Comparison of ENCODE assay signal across 8 cellular contexts in the genomic region with DNA sequence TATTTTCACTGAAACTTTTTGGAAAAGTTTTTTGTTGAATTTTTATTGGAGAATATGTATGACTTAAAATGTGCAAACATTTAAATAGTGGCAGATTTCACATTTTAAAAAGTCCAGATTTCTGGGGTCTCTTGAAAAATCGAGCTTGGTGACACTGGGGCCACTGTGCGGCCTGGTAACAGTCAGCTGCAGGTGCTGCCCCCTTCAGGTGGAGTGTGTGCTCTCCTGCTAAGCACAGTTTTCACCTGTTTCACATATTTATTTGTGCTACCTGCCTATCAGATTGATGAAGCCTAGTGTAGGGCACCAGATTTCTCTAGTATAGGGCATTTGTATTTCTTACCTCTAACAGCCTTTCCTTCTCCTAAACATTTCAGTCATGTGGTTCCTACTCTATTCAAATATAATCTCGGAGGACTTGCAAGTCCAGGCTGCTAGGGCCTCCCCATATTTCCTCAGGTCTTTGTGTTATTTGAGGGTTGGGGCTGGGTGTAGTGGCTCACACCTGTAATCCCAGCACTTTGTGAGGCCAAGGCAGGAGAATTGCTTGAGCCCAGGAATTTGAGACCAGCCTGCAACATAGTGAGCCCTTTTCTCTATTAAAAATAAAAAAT.
A peak's percentile ranks its signal among the peaks of the same experiment; 100 is the strongest.
DNase-seq lines count a peak whose midpoint lies in the region; ATAC-seq and TF ChIP-seq lines count a peak whose summit lies in the region.

No MANE protein-coding gene starts in this region.

- H3K4me3 ChIP-seq in Peyer's patch (no peak overlapping the region), foreskin fibroblast (ENCODE audit: low read depth in 1 of 2, low read length in 2 of 2) (no peak overlapping the region)
- no peak overlapping the region for H3K4me3 ChIP-seq in naive thymus-derived CD4-positive, alpha-beta T cell (ENCODE audit: low read length)

- H3K36me3 Mint-ChIP-seq in activated CD4-positive, alpha-beta T cell treated with anti-CD3 and anti-CD28 coated beads for 36 hours (ENCODE audit: low read depth), result no peaks in the 10 kb centered on the region
- no peaks in the 10 kb centered on the region for H3K36me3 Mint-ChIP-seq in activated CD4-positive, alpha-beta T cell treated with anti-CD3 and anti-CD28 coated beads, Interleukin-2, amount 10 ng/mL, durations not matched to agents 24 days and 14 days (ENCODE audit: low read depth)
- peaks cover 0 to 1% (median 0%) of the 10 kb centered on the region in 5 donors for H3K36me3 Mint-ChIP-seq in naive thymus-derived CD4-positive, alpha-beta T cell

- CTCF ChIA-PET in activated CD4-positive, alpha-beta T cell treated with anti-CD3 and anti-CD28 coated beads for 36 hours (lab: Charles Lee), result interaction anchor here (0.5 to 2.4 kb wide), 14 partner anchors 10 to 397 kb away, joined by 3 to 7 read pairs (median 3); no protein-coding TSS in a partner anchor
- CTCF ChIA-PET in naive thymus-derived CD4-positive, alpha-beta T cell (lab: Charles Lee), result no interaction called here

- no peak overlapping the region for H3K4me3 Mint-ChIP-seq in activated CD4-positive, alpha-beta T cell treated with anti-CD3 and anti-CD28 coated beads for 36 hours
- no peak overlapping the region for H3K4me3 Mint-ChIP-seq in activated CD4-positive, alpha-beta T cell treated with anti-CD3 and anti-CD28 coated beads, Interleukin-2, amount 10 ng/mL, durations not matched to agents 24 days and 14 days
- no peak overlapping the region for H3K4me3 Mint-ChIP-seq in naive thymus-derived CD4-positive, alpha-beta T cell

- intact Hi-C loops in activated CD4-positive, alpha-beta T cell treated with anti-CD3 and anti-CD28 coated beads for 36 hours (cut with DNase I, micrococcal nuclease), result no loop called here
- intact Hi-C loops in activated CD4-positive, alpha-beta T cell treated with anti-CD3 and anti-CD28 coated beads, Interleukin-2, amount 10 ng/mL, durations not matched to agents 24 days and 14 days (cut with micrococcal nuclease), result no loop called here
- intact Hi-C loops in naive thymus-derived CD4-positive, alpha-beta T cell (cut with micrococcal nuclease), result no loop called here

- no peaks in the 10 kb centered on the region for H3K9me3 ChIP-seq in Peyer's patch
- no peaks in the 10 kb centered on the region for H3K9me3 ChIP-seq in naive thymus-derived CD4-positive, alpha-beta T cell (ENCODE audit: control insufficient read depth in 2 of 3, low read length in 3 of 3)

- peak; percentile 78 for ATAC-seq in activated CD4-positive, alpha-beta T cell treated with anti-CD3 and anti-CD28 coated beads for 36 hours
- ATAC-seq in naive thymus-derived CD4-positive, alpha-beta T cell, result no peak

- no peaks in the 10 kb centered on the region for H3K36me3 ChIP-seq in Peyer's patch
- H3K36me3 ChIP-seq in naive thymus-derived CD4-positive, alpha-beta T cell (ENCODE audit: control insufficient read depth in 2 of 3, insufficient read depth in 3 of 3, low read length in 3 of 3), result no peaks in the 10 kb centered on the region

- POLR2A ChIA-PET in activated CD4-positive, alpha-beta T cell treated with anti-CD3 and anti-CD28 coated beads for 36 hours (lab: Charles Lee), result no interaction called here
- POLR2A ChIA-PET in naive thymus-derived CD4-positive, alpha-beta T cell (lab: Charles Lee), result no interaction called here

- H3K27ac Mint-ChIP-seq in activated CD4-positive, alpha-beta T cell treated with anti-CD3 and anti-CD28 coated beads for 36 hours, result no peak overlapping the region
- H3K27ac Mint-ChIP-seq in activated CD4-positive, alpha-beta T cell treated with anti-CD3 and anti-CD28 coated beads, Interleukin-2, amount 10 ng/mL, durations not matched to agents 24 days and 14 days, result no peak overlapping the region
- H3K27ac Mint-ChIP-seq in naive thymus-derived CD4-positive, alpha-beta T cell, result no peak overlapping the region

- no peak for TF ChIP-seq POLR2A in Peyer's patch (IDR thresholded peaks at IDR 0.05)

- H3K4me1 Mint-ChIP-seq in activated CD4-positive, alpha-beta T cell treated with anti-CD3 and anti-CD28 coated beads for 36 hours, result peaks cover under 1% of the 10 kb centered on the region
- no peaks in the 10 kb centered on the region for H3K4me1 Mint-ChIP-seq in activated CD4-positive, alpha-beta T cell treated with anti-CD3 and anti-CD28 coated beads, Interleukin-2, amount 10 ng/mL, durations not matched to agents 24 days and 14 days
- H3K4me1 Mint-ChIP-seq in naive thymus-derived CD4-positive, alpha-beta T cell, result peaks cover 0 to 8% (median 3%) of the 10 kb centered on the region in 7 donors

- no peaks in the 10 kb centered on the region for H3K27me3 ChIP-seq in Peyer's patch
- H3K27me3 ChIP-seq in naive thymus-derived CD4-positive, alpha-beta T cell (ENCODE audit: control insufficient read depth in 2 of 2, insufficient read depth in 2 of 2, low read length in 2 of 2), result no peaks in the 10 kb centered on the region

- H3K27me3 Mint-ChIP-seq in activated CD4-positive, alpha-beta T cell treated with anti-CD3 and anti-CD28 coated beads for 36 hours, result no peaks in the 10 kb centered on the region
- H3K27me3 Mint-ChIP-seq in activated CD4-positive, alpha-beta T cell treated with anti-CD3 and anti-CD28 coated beads, Interleukin-2, amount 10 ng/mL, durations not matched to agents 24 days and 14 days, result no peaks in the 10 kb centered on the region
- no peaks in the 10 kb centered on the region for H3K27me3 Mint-ChIP-seq in naive thymus-derived CD4-positive, alpha-beta T cell

- TF ChIP-seq CTCF in Peyer's patch (IDR thresholded peaks at IDR 0.05), result peak in 4 of 6 experiments; percentile 40 to 53 (median 49)
- TF ChIP-seq CTCF in foreskin fibroblast (IDR thresholded peaks at IDR 0.05; ENCODE audit: low read depth, low read length), result peak; percentile 56

- no peaks in the 10 kb centered on the region for H3K9me3 Mint-ChIP-seq in activated CD4-positive, alpha-beta T cell treated with anti-CD3 and anti-CD28 coated beads for 36 hours (ENCODE audit: low read depth)
- H3K9me3 Mint-ChIP-seq in activated CD4-positive, alpha-beta T cell treated with anti-CD3 and anti-CD28 coated beads, Interleukin-2, amount 10 ng/mL, durations not matched to agents 24 days and 14 days, result peaks cover 5% of the 10 kb centered on the region
- peaks cover 0 to 3% (median 0%) of the 10 kb centered on the region in 11 donors for H3K9me3 Mint-ChIP-seq in naive thymus-derived CD4-positive, alpha-beta T cell

- no peaks in the 10 kb centered on the region for H3K4me1 ChIP-seq in Peyer's patch
- no peaks in the 10 kb centered on the region for H3K4me1 ChIP-seq in naive thymus-derived CD4-positive, alpha-beta T cell (ENCODE audit: control insufficient read depth in 2 of 2, insufficient read depth in 2 of 2, low read length in 2 of 2)

- DNase-seq in activated CD4-positive, alpha-beta T cell treated with anti-CD3 and anti-CD28 coated beads for 36 hours, result peak; percentile 76
- DNase-seq in activated CD4-positive, alpha-beta T cell treated with anti-CD3 and anti-CD28 coated beads, Interleukin-2, amount 10 ng/mL, durations not matched to agents 24 days and 14 days, result no peak
- peak in 2 of 3 donors; percentile 62 for DNase-seq in Peyer's patch
- DNase-seq in foreskin fibroblast, result peak in 1 of 2 donors; percentile 30
- peak; percentile 6 for DNase-seq in stimulated activated CD4-positive, alpha-beta T cell treated with anti-CD3 and anti-CD28 coated beads, Interleukin-2, amount 100 ng/mL, for 4 hours (ENCODE audit: low read depth)
- no peak for DNase-seq in mucosa of gallbladder (ENCODE audit: low spot score)
- no peak for DNase-seq in NCI-H1436 treated with DMSO at 0.1 percent for 48 hours (lab: John Stamatoyannopoulos, UW)
- DNase-seq in naive thymus-derived CD4-positive, alpha-beta T cell, result no peak

- no peak overlapping the region for H3K27ac ChIP-seq in Peyer's patch
- H3K27ac ChIP-seq in naive thymus-derived CD4-positive, alpha-beta T cell (ENCODE audit: low read depth, low read length), result no peak overlapping the region

Comparison
In these comparisons a context has a peak if more than half of its experiments do, and no peak if none do; other contexts are left out.
1. DNase-seq: peak in activated CD4-positive, alpha-beta T cell treated with anti-CD3 and anti-CD28 coated beads for 36 hours (single experiment), Peyer's patch (2 of 3) and stimulated activated CD4-positive, alpha-beta T cell treated with anti-CD3 and anti-CD28 coated beads, Interleukin-2, amount 100 ng/mL, for 4 hours (single experiment); none in activated CD4-positive, alpha-beta T cell treated with anti-CD3 and anti-CD28 coated beads, Interleukin-2, amount 10 ng/mL, durations not matched to agents 24 days and 14 days (single experiment), mucosa of gallbladder (single experiment), NCI-H1436 treated with DMSO at 0.1 percent for 48 hours (single experiment) and naive thymus-derived CD4-positive, alpha-beta T cell (0 of 9).